11 cellular contexts compared by ENCODE assay signal in genomic region chr4:109994415-109994827, GRCh38.
DNase-seq lines count a peak whose midpoint lies in the region; ATAC-seq and TF ChIP-seq lines count a peak whose summit lies in the region.
"Had no signal": no experiment of that assay in that cellular context is flagged by ENCODE, and none has a peak within 500 bp of the region (broad histone marks: within the 10 kb centered on the region; RNA-seq: fewer than 3 reads in every experiment).

No MANE protein-coding gene starts in this region.

- TF ChIP-seq CTCF in GM10266 (IDR thresholded peaks at IDR 0.05; ENCODE audit: control insufficient read depth, insufficient read depth, low read depth, missing control alignments) (no peak), natural killer cell (IDR thresholded peaks at IDR 0.05) (no peak)

- ATAC-seq in GM19395 (IDR thresholded peaks at IDR 0.05; ENCODE audit: unreplicated experiment) (peak; percentile 64), HG02981 (IDR thresholded peaks at IDR 0.05; ENCODE audit: unreplicated experiment) (peak; percentile 67), natural killer cell (no peak), right cardiac atrium (no peak)
- ATAC-seq: WTC11 had no signal

- no peaks in the 10 kb centered on the region for H3K36me3 ChIP-seq in H7 (replicated peaks; ENCODE audit: control insufficient read depth, insufficient read depth, low read length)
- H3K36me3 ChIP-seq: BLaER1 had no signal

- H3K27ac ChIP-seq in right cardiac atrium (ENCODE audit: low read length): no peak overlapping the region
- H3K27ac ChIP-seq: BLaER1 had no signal

- peaks cover 0 to 20% of the 10 kb centered on the region in 2 donors for H3K27me3 Mint-ChIP-seq in natural killer cell (ENCODE audit: low read depth in 2 of 2)

- no peaks in the 10 kb centered on the region for H3K9me3 ChIP-seq in right cardiac atrium (ENCODE audit: control insufficient read depth, low read length)

- H3K36me3 Mint-ChIP-seq in natural killer cell: no peaks in the 10 kb centered on the region
- H3K36me3 Mint-ChIP-seq: WTC11 had no signal

- intact Hi-C loops in natural killer cell (cut with micrococcal nuclease) (no loop called here), right cardiac atrium (cut with DNase I) (no loop called here)

- H3K4me3 Mint-ChIP-seq in natural killer cell: no peak overlapping the region
- H3K4me3 Mint-ChIP-seq: WTC11 had no signal

- no peaks in the 10 kb centered on the region for H3K4me1 ChIP-seq in right cardiac atrium (ENCODE audit: control insufficient read depth, insufficient read depth, low read length)

- no peaks in the 10 kb centered on the region for H3K9me3 Mint-ChIP-seq in natural killer cell
- H3K9me3 Mint-ChIP-seq: WTC11 had no signal

- no peak overlapping the region for H3K27ac Mint-ChIP-seq in natural killer cell
- H3K27ac Mint-ChIP-seq: WTC11 had no signal

- no peaks in the 10 kb centered on the region for H3K27me3 ChIP-seq in H7 (ENCODE audit: control insufficient read depth, insufficient read depth, low read length)
- H3K27me3 ChIP-seq in right cardiac atrium (ENCODE audit: control insufficient read depth, insufficient read depth): no peaks in the 10 kb centered on the region
- H3K27me3 ChIP-seq: BLaER1 had no signal

- H3K4me1 Mint-ChIP-seq in natural killer cell: no peaks in the 10 kb centered on the region
- H3K4me1 Mint-ChIP-seq: WTC11 had no signal

- peak; percentile 33 for DNase-seq in GM10266 (ENCODE audit: extremely low spot score)
- peak; percentile 44 for DNase-seq in NOMO-1 treated with dmso at 0.1 percent for 144 hours (lab: John Stamatoyannopoulos, UW; ENCODE audit: unreplicated experiment)
- no peak for DNase-seq in H7
- DNase-seq in natural killer cell: no peak
- DNase-seq in islet precursor cell: no peak
- no peak for DNase-seq in right cardiac atrium
- DNase-seq: NCI-H345 had no signal

- H3K4me3 ChIP-seq in H7 (ENCODE audit: insufficient read depth, low read depth, low read length) (no peak overlapping the region), right cardiac atrium (ENCODE audit: low read length) (no peak overlapping the region)
- H3K4me3 ChIP-seq: BLaER1 had no signal

- WGBS in right cardiac atrium: 68% methylated on average over 4 of the region's 4 CpGs

Comparison
In these comparisons a context has a peak if more than half of its experiments do, and no peak if none do; other contexts are left out.
1. DNase-seq: peak in GM10266 (single experiment) and NOMO-1 treated with dmso at 0.1 percent for 144 hours (single experiment); none in H7 (single experiment), natural killer cell (single experiment), islet precursor cell (single experiment) and right cardiac atrium (0 of 3).
2. ATAC-seq: peak in GM19395 (single experiment) and HG02981 (single experiment); none in natural killer cell (0 of 3) and right cardiac atrium (0 of 2).